14 cellular contexts compared by ENCODE assay signal in genomic region chr13:34748561-34748960, GRCh38.
A peak's percentile ranks its signal among the peaks of the same experiment; 100 is the strongest.
DNase-seq lines count a peak whose midpoint lies in the region; ATAC-seq, FAIRE-seq and TF ChIP-seq lines count a peak whose summit lies in the region.
"Had no signal": no experiment of that assay in that cellular context is flagged by ENCODE, and none has a peak within 500 bp of the region (broad histone marks: within the 10 kb centered on the region; RNA-seq: fewer than 3 reads in every experiment).

No MANE protein-coding gene starts in this region.

- H3K27me3 ChIP-seq in pancreas, result no peaks in the 10 kb centered on the region
- H3K27me3 ChIP-seq in MG63, result no peaks in the 10 kb centered on the region; the same call in 1 of the 2 replicates

- ATAC-seq in GM18517 (IDR thresholded peaks at IDR 0.05; ENCODE audit: unreplicated experiment) (peak; percentile 30), HG03378 (IDR thresholded peaks at IDR 0.05; ENCODE audit: unreplicated experiment) (peak; percentile 48), pancreas (peak; percentile 39 to 67 (median 54))
- ATAC-seq: T-helper 17 cell had no signal

- no peak for FAIRE-seq in pancreas (lab: Jason Lieb, UNC)

- no peaks in the 10 kb centered on the region for H3K9me3 ChIP-seq in pancreas
- H3K9me3 ChIP-seq in MG63, result no peaks in the 10 kb centered on the region

- no peaks in the 10 kb centered on the region for H3K36me3 ChIP-seq in pancreas
- H3K36me3 ChIP-seq in MG63, result no peaks in the 10 kb centered on the region

- WGBS in pancreas, 2 donors, result 61 to 83% methylated on average over 1 of the region's 1 CpG

- no peak overlapping the region for H3K4me3 ChIP-seq in pancreas
- H3K4me3 ChIP-seq in MG63, result no peak overlapping the region

- H3K4me1 ChIP-seq in pancreas, result no peaks in the 10 kb centered on the region

- H3K27ac ChIP-seq in pancreas, result peak overlapping the region in 3 of 4 donors; percentile 31 to 72 (median 69)

- intact Hi-C loops in pancreas (cut with DNase I), result no loop called here

- DNase-seq in foreskin melanocyte (peak; percentile 72), pancreas (no peak), MG63 (no peak), dermis blood vessel endothelial cell (no peak), EL (no peak)
- DNase-seq in stimulated activated CD4-positive, alpha-beta T cell treated with anti-CD3 and anti-CD28 coated beads, Interleukin-4, amount 100 ng/mL, for 24 hours, result no peak
- DNase-seq: activated CD4-positive, alpha-beta memory T cell treated with anti-CD3 and anti-CD28 coated beads for 36 hours; cerebellar nuclear complex; Kasumi-1; NCI-H2081 treated with DMSO at 0.1 percent for 48 hours; stimulated activated naive CD4-positive, alpha-beta T cell treated with Interleukin-2 at 50 U/mL for 16 hours; T-helper 17 cell had no signal

- TF ChIP-seq CTCF in pancreas (IDR thresholded peaks at IDR 0.05), result no peak
